ENCODE assay signal across 17 cellular contexts in genomic region chr7:50406935-50407334, GRCh38. TPM values are rescaled to one million over a fixed set of nuclear protein-coding genes. Genes with fewer than 3 reads are reported as not detected.
DNase-seq lines count a peak whose midpoint lies in the region; ATAC-seq and TF ChIP-seq lines count a peak whose summit lies in the region.
"Had no signal": no experiment of that assay in that cellular context is flagged by ENCODE, and none has a peak within 500 bp of the region (broad histone marks: within the 10 kb centered on the region; RNA-seq: fewer than 3 reads in every experiment).

No MANE protein-coding gene starts in this region.

- no peaks in the 10 kb centered on the region for H3K27me3 ChIP-seq in colonic mucosa
- H3K27me3 ChIP-seq: brain microvascular endothelial cell, right atrium auricular region had no signal

- DNase-seq in activated T-cell treated with anti-CD3 and anti-CD28 coated beads, Interleukin-2, amount 50 U/mL, for 24 hours, result no peak
- no peak for DNase-seq in activated T-cell treated with anti-CD3 and anti-CD28 coated beads, Interleukin-2, amount 50 U/mL, for 48 hours
- peak; percentile 8 for DNase-seq in HT1080 (ENCODE audit: low read depth)
- no peak for DNase-seq in central memory CD8-positive, alpha-beta T cell (ENCODE audit: low spot score in 2 of 2)
- DNase-seq in stimulated activated effector memory CD8-positive, alpha-beta T cell treated with anti-CD3 and anti-CD28 coated beads, Interleukin-12 subunit alpha, Interleukin-12 subunit beta, amount 100 ng/mL, for 72 hours (ENCODE audit: low spot score in 2 of 2), result no peak
- DNase-seq in colonic mucosa, result no peak
- DNase-seq: brain microvascular endothelial cell, gastrocnemius medialis, Karpas-422, mucosa of descending colon, NCI-H1048, NCI-H2029 treated with DMSO at 0.1 percent for 48 hours, stomach had no signal

- no peaks in the 10 kb centered on the region for H3K4me1 ChIP-seq in colonic mucosa
- H3K4me1 ChIP-seq: gastrocnemius medialis, right atrium auricular region, stomach had no signal

- no peaks in the 10 kb centered on the region for H3K36me3 ChIP-seq in colonic mucosa
- H3K36me3 ChIP-seq: brain microvascular endothelial cell, gastrocnemius medialis, right atrium auricular region, stomach had no signal

- H3K36me3 Mint-ChIP-seq in activated T-cell treated with anti-CD3 and anti-CD28 coated beads, Interleukin-2, amount 50 U/mL, for 24 hours (ENCODE audit: low read depth), result peaks cover 39% of the 10 kb centered on the region
- H3K36me3 Mint-ChIP-seq in central memory CD8-positive, alpha-beta T cell (ENCODE audit: insufficient read depth), result peaks cover 33% of the 10 kb centered on the region
- peaks cover 83% of the 10 kb centered on the region for H3K36me3 Mint-ChIP-seq in stimulated activated effector memory CD8-positive, alpha-beta T cell treated with anti-CD3 and anti-CD28 coated beads, Interleukin-12 subunit alpha, Interleukin-12 subunit beta, amount 100 ng/mL, for 72 hours

- TF ChIP-seq CTCF in colonic mucosa (IDR thresholded peaks at IDR 0.05), result no peak

- no peak overlapping the region for H3K4me3 ChIP-seq in colonic mucosa
- H3K4me3 ChIP-seq: gastrocnemius medialis, mucosa of descending colon, right atrium auricular region, stomach had no signal

- no peak overlapping the region for H3K27ac ChIP-seq in colonic mucosa
- H3K27ac ChIP-seq: brain microvascular endothelial cell, epithelial cell of prostate, gastrocnemius medialis, right atrium auricular region, stomach had no signal

- no peak overlapping the region for H3K9ac ChIP-seq in colonic mucosa (ENCODE audit: low read depth in 2 of 2, low read length in 2 of 2)

- peaks cover 96% of the 10 kb centered on the region for H3K4me1 Mint-ChIP-seq in activated T-cell treated with anti-CD3 and anti-CD28 coated beads, Interleukin-2, amount 50 U/mL, for 24 hours (ENCODE audit: low read depth)
- peaks cover 67% of the 10 kb centered on the region for H3K4me1 Mint-ChIP-seq in central memory CD8-positive, alpha-beta T cell
- H3K4me1 Mint-ChIP-seq in stimulated activated effector memory CD8-positive, alpha-beta T cell treated with anti-CD3 and anti-CD28 coated beads, Interleukin-12 subunit alpha, Interleukin-12 subunit beta, amount 100 ng/mL, for 72 hours, result peaks cover 88% of the 10 kb centered on the region

- no peaks in the 10 kb centered on the region for H3K9me3 Mint-ChIP-seq in activated T-cell treated with anti-CD3 and anti-CD28 coated beads, Interleukin-2, amount 50 U/mL, for 24 hours
- H3K9me3 Mint-ChIP-seq in central memory CD8-positive, alpha-beta T cell, result no peaks in the 10 kb centered on the region
- H3K9me3 Mint-ChIP-seq in stimulated activated effector memory CD8-positive, alpha-beta T cell treated with anti-CD3 and anti-CD28 coated beads, Interleukin-12 subunit alpha, Interleukin-12 subunit beta, amount 100 ng/mL, for 72 hours, result no peaks in the 10 kb centered on the region

- no peaks in the 10 kb centered on the region for H3K9me3 ChIP-seq in colonic mucosa
- H3K9me3 ChIP-seq: gastrocnemius medialis, mucosa of descending colon, right atrium auricular region, stomach had no signal

- H3K27me3 Mint-ChIP-seq in activated T-cell treated with anti-CD3 and anti-CD28 coated beads, Interleukin-2, amount 50 U/mL, for 24 hours, result no peaks in the 10 kb centered on the region
- no peaks in the 10 kb centered on the region for H3K27me3 Mint-ChIP-seq in central memory CD8-positive, alpha-beta T cell

- intact Hi-C loops in colonic mucosa (cut with DNase I), result no loop called here

- no peak overlapping the region for H3K4me3 Mint-ChIP-seq in activated T-cell treated with anti-CD3 and anti-CD28 coated beads, Interleukin-2, amount 50 U/mL, for 24 hours
- no peak overlapping the region for H3K4me3 Mint-ChIP-seq in central memory CD8-positive, alpha-beta T cell
- H3K4me3 Mint-ChIP-seq in stimulated activated effector memory CD8-positive, alpha-beta T cell treated with anti-CD3 and anti-CD28 coated beads, Interleukin-12 subunit alpha, Interleukin-12 subunit beta, amount 100 ng/mL, for 72 hours, result no peak overlapping the region

- ATAC-seq in central memory CD8-positive, alpha-beta T cell (replicated peaks; ENCODE audit: extremely low read depth, poor library complexity, severe bottlenecking), result no peak
- peak; percentile 29 for ATAC-seq in stimulated activated effector memory CD8-positive, alpha-beta T cell treated with anti-CD3 and anti-CD28 coated beads, Interleukin-12 subunit alpha, Interleukin-12 subunit beta, amount 100 ng/mL, for 72 hours
- no peak for ATAC-seq in GM18907 (IDR thresholded peaks at IDR 0.05; ENCODE audit: unreplicated experiment)
- no peak for ATAC-seq in HG03095 (IDR thresholded peaks at IDR 0.05; ENCODE audit: unreplicated experiment)
- ATAC-seq: gastrocnemius medialis, mucosa of descending colon had no signal

- H3K27ac Mint-ChIP-seq in activated T-cell treated with anti-CD3 and anti-CD28 coated beads, Interleukin-2, amount 50 U/mL, for 24 hours, result peak overlapping the region; percentile 86
- H3K27ac Mint-ChIP-seq in central memory CD8-positive, alpha-beta T cell (ENCODE audit: low read depth), result peak overlapping the region; percentile 16
- H3K27ac Mint-ChIP-seq in stimulated activated effector memory CD8-positive, alpha-beta T cell treated with anti-CD3 and anti-CD28 coated beads, Interleukin-12 subunit alpha, Interleukin-12 subunit beta, amount 100 ng/mL, for 72 hours, result peak overlapping the region; percentile 93

RNA-seq across cellular contexts. Expression of gene FIGNL1, which starts 43.2 kb away (rescaled TPM):
- total RNA-seq in HT1080 (2014; rRNA removed; shearing (Covaris generic)), result 30.2 and 37.9 TPM in 2 replicates
- polyA plus RNA-seq in HT1080 (2015; cell fraction: cytosol; rRNA removed), result 18.1 and 21.2 TPM in 2 replicates
- 37.0 and 39.9 TPM in 2 replicates for polyA plus RNA-seq in HT1080 (2015; cell fraction: nucleus; rRNA removed)
- 10 to 100 TPM in 1 of 2 donors, 1 to 10 TPM in 1; 6.1 to 19.0 TPM for total RNA-seq in colonic mucosa

Comparison
In these comparisons a context has a peak if more than half of its experiments do, and no peak if none do; other contexts are left out.
1. H3K27ac Mint-ChIP-seq: peak in every context shown above with its lines; median percentile 93 in stimulated activated effector memory CD8-positive, alpha-beta T cell treated with anti-CD3 and anti-CD28 coated beads, Interleukin-12 subunit alpha, Interleukin-12 subunit beta, amount 100 ng/mL, for 72 hours; 86 in activated T-cell treated with anti-CD3 and anti-CD28 coated beads, Interleukin-2, amount 50 U/mL, for 24 hours; 16 in central memory CD8-positive, alpha-beta T cell.